In the genomic region with DNA sequence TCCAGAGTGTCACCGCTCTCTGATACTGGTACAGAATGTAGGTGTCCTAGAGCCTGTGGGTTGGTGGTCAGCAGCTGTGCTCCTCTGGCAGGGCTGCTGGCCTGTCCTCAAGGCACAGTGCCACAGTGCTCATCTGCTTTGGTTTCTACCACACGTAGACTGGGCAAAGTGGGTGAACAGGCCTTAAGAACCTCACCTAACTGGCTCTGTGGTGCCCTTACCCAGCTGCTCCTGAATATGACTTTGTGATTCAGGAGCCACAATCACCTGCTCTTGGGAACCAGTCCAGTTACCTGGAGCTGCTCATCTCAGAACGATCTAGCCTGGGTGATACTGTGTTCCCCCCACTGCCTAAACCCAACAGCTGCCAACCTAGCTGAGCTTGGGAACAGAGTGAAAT, we compare ENCODE assay signal across 26 cellular contexts. TPM values are rescaled to one million over a fixed set of nuclear protein-coding genes. Genes with fewer than 3 reads are reported as not detected.
DNase-seq lines count a peak whose midpoint lies in the region; ATAC-seq and TF ChIP-seq lines count a peak whose summit lies in the region.
"Had no signal": no experiment of that assay in that cellular context is flagged by ENCODE, and none has a peak within 500 bp of the region (broad histone marks: within the 10 kb centered on the region; RNA-seq: fewer than 3 reads in every experiment).

No MANE protein-coding gene starts in this region.

- POLR2A ChIA-PET in Panc1 (lab: Charles Lee), result interaction anchor here (0.5 kb wide), 1 partner anchor 76 kb away, joined by 7 read pairs; no protein-coding TSS in a partner anchor

- H3K36me3 ChIP-seq in Panc1 (ENCODE audit: control insufficient read depth, insufficient read depth, low read length), result peaks cover 26% of the 10 kb centered on the region
- peaks cover 4 to 31% of the 10 kb centered on the region in 2 donors for H3K36me3 ChIP-seq in esophagus (ENCODE audit: control insufficient read depth in 2 of 2, insufficient read depth in 2 of 2, low read length in 1 of 2)
- H3K36me3 ChIP-seq in lung (ENCODE audit: control insufficient read depth in 2 of 2, insufficient read depth in 2 of 2, low read length in 2 of 2), result peaks cover 15 to 31% of the 10 kb centered on the region in 2 donors
- peaks cover 44% of the 10 kb centered on the region for H3K36me3 ChIP-seq in suprapubic skin
- peaks cover 16% of the 10 kb centered on the region for H3K36me3 ChIP-seq in H7 (replicated peaks; ENCODE audit: control insufficient read depth, insufficient read depth, low read length)
- H3K36me3 ChIP-seq: ovary had no signal

- no peak for TF ChIP-seq CTCF in Panc1 (IDR thresholded peaks at IDR 0.05)
- TF ChIP-seq CTCF in lung (IDR thresholded peaks at IDR 0.05; ENCODE audit: control extremely low read depth, extremely low read depth), result no peak
- TF ChIP-seq CTCF in suprapubic skin (IDR thresholded peaks at IDR 0.05), result no peak

- CTCF ChIA-PET in Panc1 (lab: Charles Lee), result no interaction called here

- WGBS in esophagus, 2 donors, result 80 to 82% methylated on average over 3 of the region's 3 CpGs
- 94 to 95% methylated on average over 3 of the region's 3 CpGs for WGBS in lung, 2 donors
- WGBS in suprapubic skin, result 86% methylated on average over 2 of the region's 3 CpGs

- intact Hi-C loops in Panc1 (cut with micrococcal nuclease; ENCODE audit: unreplicated experiment), result no loop called here

- H3K9me3 ChIP-seq in Panc1 (ENCODE audit: control insufficient read depth, insufficient read depth, low read depth, low read length) (no peaks in the 10 kb centered on the region), esophagus (ENCODE audit: control insufficient read depth in 2 of 2, insufficient read depth in 1 of 2, low read depth in 1 of 2, low read length in 1 of 2) (no peaks in the 10 kb centered on the region), lung (ENCODE audit: control insufficient read depth in 2 of 2, insufficient read depth in 1 of 2, low read length in 1 of 2) (no peaks in the 10 kb centered on the region), suprapubic skin (no peaks in the 10 kb centered on the region)
- H3K9me3 ChIP-seq: ovary, SJCRH30, vagina had no signal

- no peak for TF ChIP-seq EP300 in suprapubic skin (IDR thresholded peaks at IDR 0.05)

- H3K4me1 ChIP-seq in Panc1 (ENCODE audit: control insufficient read depth, insufficient read depth, low read length) (peaks cover 14% of the 10 kb centered on the region), esophagus (ENCODE audit: control insufficient read depth in 2 of 2, insufficient read depth in 2 of 2, low read length in 1 of 2) (peaks cover 0 to 2% of the 10 kb centered on the region in 2 donors), lung (ENCODE audit: control insufficient read depth in 2 of 2, insufficient read depth in 2 of 2, low read length in 2 of 2) (peaks cover 0 to 4% of the 10 kb centered on the region in 2 donors), suprapubic skin (peaks cover 9% of the 10 kb centered on the region)
- H3K4me1 ChIP-seq: SJCRH30 had no signal

- TF ChIP-seq POLR2A in suprapubic skin (IDR thresholded peaks at IDR 0.05), result no peak

- no peak overlapping the region for H3K27ac ChIP-seq in Panc1 (ENCODE audit: low read length)
- H3K27ac ChIP-seq in esophagus (ENCODE audit: low read depth in 2 of 2, low read length in 1 of 2), result peak overlapping the region; percentile 15 to 75
- H3K27ac ChIP-seq in lung (ENCODE audit: low read depth in 1 of 2, low read length in 1 of 2), result peak overlapping the region; percentile 41 to 51
- H3K27ac ChIP-seq in suprapubic skin, result peak overlapping the region; percentile 54
- H3K27ac ChIP-seq: C4-2B, HL-60, ovary, PC-9, SJCRH30, vagina had no signal

- no peaks in the 10 kb centered on the region for H3K27me3 ChIP-seq in Panc1 (ENCODE audit: control insufficient read depth, insufficient read depth, low read length)
- H3K27me3 ChIP-seq in esophagus (ENCODE audit: control insufficient read depth in 1 of 2, insufficient read depth in 2 of 2, low read length in 2 of 2), result no peaks in the 10 kb centered on the region
- H3K27me3 ChIP-seq in lung (ENCODE audit: control insufficient read depth, insufficient read depth), result no peaks in the 10 kb centered on the region
- no peaks in the 10 kb centered on the region for H3K27me3 ChIP-seq in suprapubic skin
- no peaks in the 10 kb centered on the region for H3K27me3 ChIP-seq in H7 (ENCODE audit: control insufficient read depth, insufficient read depth, low read length)
- H3K27me3 ChIP-seq: ovary, SJCRH30, vagina had no signal

- in situ Hi-C loops in Panc1 (cut with HindIII; ENCODE audit: low pct_unique_long_range_greater_than_20kb, low sequenced_read_pairs), result no loop called here

- no peak overlapping the region for H3K4me3 ChIP-seq in Panc1 (ENCODE audit: low read depth in 2 of 2, low read length in 2 of 2)
- no peak overlapping the region for H3K4me3 ChIP-seq in esophagus (ENCODE audit: low read depth in 1 of 2, low read length in 2 of 2)
- no peak overlapping the region for H3K4me3 ChIP-seq in lung
- H3K4me3 ChIP-seq in suprapubic skin, result no peak overlapping the region
- no peak overlapping the region for H3K4me3 ChIP-seq in H7 (ENCODE audit: insufficient read depth, low read depth, low read length)
- H3K4me3 ChIP-seq: ovary, PC-9, SJCRH30, vagina had no signal

- DNase-seq in Panc1 (ENCODE audit: low read depth, low spot score) (no peak), lung (ENCODE audit: low spot score) (no peak), suprapubic skin (ENCODE audit: low spot score in 2 of 2) (no peak), H7 (no peak), germinal center (ENCODE audit: low spot score) (no peak)
- no peak for DNase-seq in stimulated activated naive CD4-positive, alpha-beta T cell (lab: John Stamatoyannopoulos, UW)
- DNase-seq: activated CD4-positive, CD25-positive, alpha-beta regulatory T cell treated with anti-CD3 and anti-CD28 coated beads, Interleukin-2, amount 50 U/mL, for 72 hours; activated CD8-positive, alpha-beta T cell treated with anti-CD3 and anti-CD28 coated beads, Interleukin-2, amount 10 ng/mL, durations not matched to agents 7 days and 5 days; activated gamma-delta T cell treated with Interleukin-2 at 50 U/mL for 16 hours; activated T-cell treated with anti-CD3 and anti-CD28 coated beads for 4 hours; immature natural killer cell; Kasumi-1; midbrain; NCI-H1694; NCI-H2171 treated with DMSO at 0.1 percent for 48 hours; NCI-H524; PC-9; SJCRH30; substantia nigra; T-cell had no signal

- peak; percentile 42 for ATAC-seq in Panc1
- ATAC-seq in lung (ENCODE audit: insufficient read depth, low FRiP score), result no peak
- ATAC-seq: activated CD8-positive, alpha-beta T cell treated with anti-CD3 and anti-CD28 coated beads, Interleukin-2, amount 10 ng/mL, durations not matched to agents 7 days and 5 days; natural killer cell treated with Interleukin-12 subunit alpha and Interleukin-12 subunit beta and Interleukin-15 and Interleukin-18, amount 100 ng/mL, for 72 hours; T-cell had no signal

- no TSS peak for BruUV-seq in Panc1 (replicated peaks; lab: Mats Ljungman, UMichigan)

RNA-seq across cellular contexts. Expression of gene NOP16, which starts 6.4 kb away (rescaled TPM):
- total RNA-seq in Panc1 (2021; ENCODE audit: unreplicated experiment) (76.2 TPM), lung (10 to 100 TPM in 1 of 2 donors, 1 to 10 TPM in 1; 5.0 to 28.5 TPM), suprapubic skin (10 to 100 TPM; 21.9 to 33.9 (median 30.5) TPM)
- polyA plus RNA-seq in Panc1 (2012; ENCODE audit: insufficient read length), result 101 TPM
- polyA plus RNA-seq in esophagus (10 to 100 TPM; 50.6 to 70.3 TPM), lung (10 to 100 TPM; 44.4 to 52.1 TPM)
- total RNA-seq in H7 (2014; rRNA removed; shearing (Covaris generic)), result 46.9 and 56.2 TPM in 2 replicates

RNA-seq across cellular contexts. Expression of gene HIGD2A, which starts 6.6 kb away (rescaled TPM):
- 162 TPM for total RNA-seq in Panc1 (2021; ENCODE audit: unreplicated experiment)
- 179 TPM for polyA plus RNA-seq in Panc1 (2012; ENCODE audit: insufficient read length)
- 100 to 1,000 TPM; 151 to 163 TPM for polyA plus RNA-seq in esophagus
- 100 to 1,000 TPM in 1 of 2 donors, 10 to 100 TPM in 1; 71.2 to 101 TPM for total RNA-seq in lung
- polyA plus RNA-seq in lung, result 100 to 1,000 TPM; 115 to 190 TPM
- 100 to 1,000 TPM; 119 to 173 (median 161) TPM for total RNA-seq in suprapubic skin
- total RNA-seq in H7 (2014; rRNA removed; shearing (Covaris generic)), result 232 and 237 TPM in 2 replicates

RNA-seq across cellular contexts. Expression of gene ARL10, which starts 16.7 kb away (rescaled TPM):
- 2.0 TPM for total RNA-seq in Panc1 (2021; ENCODE audit: unreplicated experiment)
- 3.1 TPM for polyA plus RNA-seq in Panc1 (2012; ENCODE audit: insufficient read length)
- 1 to 10 TPM; 2.4 to 3.8 TPM for polyA plus RNA-seq in esophagus
- 10 to 100 TPM in 1 of 2 donors, 1 to 10 TPM in 1; 6.1 to 13.4 TPM for total RNA-seq in lung
- polyA plus RNA-seq in lung, result 1 to 10 TPM; 1.5 to 2.6 TPM
- 10 to 100 TPM in 3 of 4 donors, 1 to 10 TPM in 1; 7.1 to 36.4 (median 21.2) TPM for total RNA-seq in suprapubic skin
- total RNA-seq in H7 (2014; rRNA removed; shearing (Covaris generic)), result 3.3 and 6.7 TPM in 2 replicates

RNA-seq across cellular contexts. Expression of gene KIAA1191, which starts 20.4 kb away (rescaled TPM):
- total RNA-seq in Panc1 (2021; ENCODE audit: unreplicated experiment) (92.3 TPM), lung (10 to 100 TPM; 76.7 to 78.1 TPM), suprapubic skin (100 to 1,000 TPM in 3 of 4 donors, 10 to 100 TPM in 1; 98.1 to 116 (median 109) TPM)
- polyA plus RNA-seq in Panc1 (2012; ENCODE audit: insufficient read length), result 91.3 TPM
- polyA plus RNA-seq in esophagus (10 to 100 TPM; 41.8 to 44.4 TPM), lung (10 to 100 TPM; 41.0 to 47.0 TPM)
- 77.3 and 78.2 TPM in 2 replicates for total RNA-seq in H7 (2014; rRNA removed; shearing (Covaris generic))

RNA-seq across cellular contexts. Expression of gene CLTB, which starts 34.4 kb away (rescaled TPM):
- total RNA-seq in Panc1 (2021; ENCODE audit: unreplicated experiment) (124 TPM), lung (100 to 1,000 TPM in 1 of 2 donors, 10 to 100 TPM in 1; 33.2 to 123 TPM), suprapubic skin (100 to 1,000 TPM; 298 to 644 (median 435) TPM)
- polyA plus RNA-seq in Panc1 (2012; ENCODE audit: insufficient read length), result 173 TPM
- polyA plus RNA-seq in esophagus (100 to 1,000 TPM; 517 to 730 TPM), lung (100 to 1,000 TPM; 101 to 193 TPM)
- 50.5 and 67.2 TPM in 2 replicates for total RNA-seq in H7 (2014; rRNA removed; shearing (Covaris generic))
